23 cellular contexts compared by ENCODE assay signal in genomic region chr2:231820786-231821303, GRCh38.
"Had no signal": no experiment of that assay in that cellular context is flagged by ENCODE, and none has a peak within 500 bp of the region (broad histone marks: within the 10 kb centered on the region; RNA-seq: fewer than 3 reads in every experiment).

No MANE protein-coding gene starts in this region.

- H3K4me1 ChIP-seq: colonic mucosa, foreskin keratinocyte, parathyroid adenoma, psoas muscle, sigmoid colon, stomach, transverse colon had no signal

- ATAC-seq: foreskin keratinocyte, left cardiac atrium, left ventricle myocardium superior, psoas muscle had no signal

- DNase-seq: cerebellar nuclear complex; colonic mucosa; dermis blood vessel endothelial cell; effector CD8-positive, alpha-beta T cell; foreskin keratinocyte; kidney; left cardiac atrium; left ventricle myocardium superior; mesendoderm; naive B cell; psoas muscle; retina; sigmoid colon; stimulated activated CD4-positive, alpha-beta T cell treated with anti-CD3 and anti-CD28 coated beads, Interleukin-2, amount 100 ng/mL, for 24 hours; stimulated activated CD4-positive, alpha-beta T cell treated with anti-CD3 and anti-CD28 coated beads, Interleukin-4, amount 100 ng/mL, for 4 hours; stimulated activated naive CD4-positive, alpha-beta T cell; stomach; substantia nigra; transverse colon had no signal

- H3K4me3 ChIP-seq: colonic mucosa, hepatocyte, psoas muscle, sigmoid colon, skin epidermis, stomach, thoracic aorta, transverse colon had no signal

- H3K4me2 ChIP-seq: hepatocyte had no signal

- H3K9ac ChIP-seq: parathyroid adenoma had no signal

- H3K79me2 ChIP-seq: hepatocyte, parathyroid adenoma had no signal

- H3K27ac ChIP-seq: colonic mucosa, foreskin keratinocyte, hepatocyte, parathyroid adenoma, psoas muscle, sigmoid colon, skin epidermis, stomach, thoracic aorta, transverse colon had no signal

- H3K36me3 ChIP-seq: colonic mucosa, sigmoid colon, stomach, thoracic aorta, transverse colon had no signal

- H3K9me3 ChIP-seq: colonic mucosa, psoas muscle, thoracic aorta, transverse colon had no signal

- H2AFZ ChIP-seq: hepatocyte, parathyroid adenoma had no signal

- H3K27me3 ChIP-seq: colonic mucosa, hepatocyte, sigmoid colon, stomach, transverse colon had no signal
